In the genomic region with DNA sequence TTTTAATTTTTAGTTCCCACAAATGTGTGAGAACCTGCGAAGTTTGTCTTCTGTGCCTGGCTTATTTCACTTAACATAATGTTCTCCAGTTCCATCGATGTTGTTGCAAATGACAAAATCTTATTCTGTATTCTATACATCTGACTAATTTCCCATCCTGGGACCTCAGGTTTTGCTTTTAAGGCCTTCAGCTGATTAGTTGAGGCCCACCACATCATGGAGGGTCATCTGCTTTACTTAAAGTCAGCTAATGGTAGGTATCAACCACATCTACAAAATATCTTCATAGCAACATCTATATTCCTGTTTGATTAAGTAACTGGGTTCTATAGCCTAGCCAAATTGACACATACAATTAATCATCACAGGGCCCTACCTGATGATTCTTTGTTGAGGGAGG, we compare ENCODE assay signal across 29 cellular contexts.
"Had no signal": no experiment of that assay in that cellular context is flagged by ENCODE, and none has a peak within 500 bp of the region (broad histone marks: within the 10 kb centered on the region; RNA-seq: fewer than 3 reads in every experiment).

No MANE protein-coding gene starts in this region.

- H3K4me2 ChIP-seq: hepatocyte had no signal

- H3K27ac ChIP-seq: colonic mucosa, coronary artery, dorsolateral prefrontal cortex, epithelial cell of prostate, esophagus muscularis mucosa, esophagus squamous epithelium, foreskin keratinocyte, gastrocnemius medialis, gastroesophageal sphincter, heart left ventricle, heart right ventricle, hepatocyte had no signal

- ATAC-seq: effector memory CD8-positive, alpha-beta T cell; esophagus mucosa; foreskin keratinocyte; gastrocnemius medialis; gastroesophageal sphincter; heart left ventricle; heart right ventricle had no signal

- H3K36me3 ChIP-seq: colonic mucosa, esophagus muscularis mucosa, esophagus squamous epithelium, gastrocnemius medialis, gastroesophageal sphincter, heart left ventricle, heart right ventricle had no signal

- DNase-seq: colonic mucosa; cortex of kidney; dermis blood vessel endothelial cell; dorsolateral prefrontal cortex; effector CD4-positive, alpha-beta T cell; effector CD8-positive, alpha-beta T cell; effector memory CD4-positive, alpha-beta T cell; effector memory CD8-positive, alpha-beta T cell; endodermal cell; erythroblast; esophagus squamous epithelium; foreskin fibroblast; foreskin keratinocyte; foreskin melanocyte; gastrocnemius medialis; head of caudate nucleus; heart left ventricle; heart right ventricle had no signal

- H3K9me3 ChIP-seq: colonic mucosa, esophagus muscularis mucosa, esophagus squamous epithelium, gastrocnemius medialis, gastroesophageal sphincter had no signal

- H3K4me1 ChIP-seq: colonic mucosa, esophagus squamous epithelium, foreskin keratinocyte, heart left ventricle, heart right ventricle had no signal

- H3K79me2 ChIP-seq: hepatocyte had no signal

- H3K4me3 Mint-ChIP-seq: dendritic cell treated with granulocyte-macrophage colony-stimulating factor and Interleukin-4, amounts not matched to agents 40 ng/mL and 50 ng/mL, for 4 days; effector memory CD8-positive, alpha-beta T cell; endodermal cell had no signal

- FAIRE-seq: colon, endometrium, endothelial cell of umbilical vein, frontal cortex had no signal

- H3K27me3 ChIP-seq: colonic mucosa, dorsolateral prefrontal cortex, esophagus muscularis mucosa, esophagus squamous epithelium, foreskin keratinocyte, gastroesophageal sphincter, heart left ventricle, heart right ventricle, hepatocyte had no signal

- H2AFZ ChIP-seq: hepatocyte had no signal

- H3K27me3 Mint-ChIP-seq: dendritic cell treated with granulocyte-macrophage colony-stimulating factor and Interleukin-4, amounts not matched to agents 40 ng/mL and 50 ng/mL, for 4 days; effector memory CD8-positive, alpha-beta T cell had no signal

- H3K4me3 ChIP-seq: colonic mucosa, coronary artery, dorsolateral prefrontal cortex, esophagus muscularis mucosa, esophagus squamous epithelium, gastrocnemius medialis, gastroesophageal sphincter, heart left ventricle, heart right ventricle, hepatocyte had no signal

- H3K27ac Mint-ChIP-seq: dendritic cell treated with granulocyte-macrophage colony-stimulating factor and Interleukin-4, amounts not matched to agents 40 ng/mL and 50 ng/mL, for 4 days; effector memory CD8-positive, alpha-beta T cell; endodermal cell had no signal
